ENCODE assay signal across 24 cellular contexts in the genomic region with DNA sequence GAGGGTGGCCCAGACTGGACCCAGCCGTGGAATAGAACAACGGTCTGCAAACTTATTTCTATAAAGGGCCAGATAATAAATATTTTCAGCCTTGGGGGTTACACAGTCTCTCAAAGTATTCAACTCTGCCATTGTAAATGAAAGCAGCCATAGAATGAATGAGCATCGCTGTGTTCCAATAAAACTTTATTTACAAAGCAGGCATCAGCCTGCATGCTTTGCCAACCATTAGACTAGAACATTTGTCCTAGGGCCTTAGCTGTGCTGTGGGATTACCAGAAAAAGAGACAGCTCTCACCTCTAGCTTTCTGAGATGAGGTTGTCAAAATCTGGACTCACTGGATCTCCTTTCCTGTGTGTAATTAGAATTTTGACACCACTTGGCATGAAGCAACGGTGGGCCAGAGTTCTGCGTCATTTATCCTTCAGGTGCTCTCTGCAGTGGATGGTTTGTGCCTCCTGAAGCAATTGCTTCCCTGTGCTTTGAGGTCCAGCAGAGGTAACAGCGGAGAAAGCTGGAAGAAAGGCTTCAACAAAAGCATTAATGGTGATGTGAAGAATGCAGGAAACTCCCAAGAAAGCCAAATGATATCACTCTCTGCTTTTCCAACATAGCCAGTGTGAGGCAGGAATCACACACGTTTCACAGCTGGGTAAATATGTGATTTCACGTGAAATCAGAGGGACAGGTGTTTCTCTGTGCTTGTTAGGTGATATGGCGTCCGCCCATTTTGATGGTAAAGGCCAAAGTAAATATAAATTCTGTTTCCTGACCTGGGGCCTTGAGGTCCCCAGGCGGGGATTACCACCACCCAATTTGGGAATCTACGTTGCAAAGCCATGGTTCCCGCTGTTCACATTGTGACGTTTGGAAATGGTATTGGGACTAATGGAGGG.
A peak's percentile ranks its signal among the peaks of the same experiment; 100 is the strongest.
DNase-seq lines count a peak whose midpoint lies in the region; ATAC-seq, FAIRE-seq and TF ChIP-seq lines count a peak whose summit lies in the region.
"Had no signal": no experiment of that assay in that cellular context is flagged by ENCODE, and none has a peak within 500 bp of the region (broad histone marks: within the 10 kb centered on the region; RNA-seq: fewer than 3 reads in every experiment).

No MANE protein-coding gene starts in this region.

- CTCF ChIA-PET in WTC11 (lab: Charles Lee) = interaction anchor here (1.2 kb wide), 1 partner anchor 50 kb away, joined by 3 read pairs; no protein-coding TSS in a partner anchor
- CTCF ChIA-PET in T-cell (lab: Charles Lee) = interaction anchor here in 1 of 2 donors (0.7 kb wide), 1 partner anchor 9 kb away, joined by 3 read pairs; no protein-coding TSS in a partner anchor

- no peaks in the 10 kb centered on the region for H3K27me3 ChIP-seq in pancreas
- H3K27me3 ChIP-seq: adrenal gland, upper lobe of left lung had no signal

- 46 to 51% methylated on average over 14 of the region's 14 CpGs for WGBS in pancreas, 2 donors

- no peaks in the 10 kb centered on the region for H3K9me3 Mint-ChIP-seq in WTC11
- H3K9me3 Mint-ChIP-seq in T-cell = no peaks in the 10 kb centered on the region
- H3K9me3 Mint-ChIP-seq: activated CD4-positive, alpha-beta T cell treated with anti-CD3 and anti-CD28 coated beads, Interleukin-2, amount 10 ng/mL, durations not matched to agents 7 days and 5 days; immature natural killer cell had no signal

- H3K27ac ChIP-seq in pancreas = peak overlapping the region; percentile 56 to 76 (median 70)
- H3K27ac ChIP-seq: 22Rv1, adrenal gland, upper lobe of left lung had no signal

- H3K27ac Mint-ChIP-seq in WTC11 = peak overlapping the region; percentile 66
- H3K27ac Mint-ChIP-seq in T-cell = peak overlapping the region in 1 of 2 donors; percentile 44
- H3K27ac Mint-ChIP-seq: activated CD4-positive, alpha-beta T cell treated with anti-CD3 and anti-CD28 coated beads, Interleukin-2, amount 10 ng/mL, durations not matched to agents 7 days and 5 days had no signal

- no peak for ATAC-seq in WTC11
- ATAC-seq in pancreas = peak; percentile 70 to 81 (median 72)
- no peak for ATAC-seq in GM18867 (IDR thresholded peaks at IDR 0.05; ENCODE audit: unreplicated experiment)
- ATAC-seq in T-cell (replicated peaks in 1 of 4) = no peak
- ATAC-seq: left ventricle myocardium superior had no signal

- no peak for FAIRE-seq in pancreas (lab: Jason Lieb, UNC)
- FAIRE-seq: bronchial epithelial cell had no signal

- H3K4me3 ChIP-seq in pancreas = peak overlapping the region in 2 of 4 donors; percentile 11 to 12
- H3K4me3 ChIP-seq: adrenal gland, smooth muscle cell, upper lobe of left lung had no signal

- H3K4me3 Mint-ChIP-seq in WTC11 (no peak overlapping the region), T-cell (no peak overlapping the region)
- H3K4me3 Mint-ChIP-seq: activated CD4-positive, alpha-beta T cell treated with anti-CD3 and anti-CD28 coated beads, Interleukin-2, amount 10 ng/mL, durations not matched to agents 7 days and 5 days; immature natural killer cell had no signal

- no peaks in the 10 kb centered on the region for H3K27me3 Mint-ChIP-seq in WTC11 (ENCODE audit: low read depth)
- no peaks in the 10 kb centered on the region for H3K27me3 Mint-ChIP-seq in T-cell
- H3K27me3 Mint-ChIP-seq: activated CD4-positive, alpha-beta T cell treated with anti-CD3 and anti-CD28 coated beads, Interleukin-2, amount 10 ng/mL, durations not matched to agents 7 days and 5 days had no signal

- H3K4me1 Mint-ChIP-seq in WTC11 = peaks cover 57% of the 10 kb centered on the region
- H3K4me1 Mint-ChIP-seq in T-cell = peaks cover 46 to 58% (median 56%) of the 10 kb centered on the region in 3 donors

- intact Hi-C loops in pancreas (cut with DNase I) = no loop called here

- H3K9me3 ChIP-seq in pancreas = no peaks in the 10 kb centered on the region
- H3K9me3 ChIP-seq: adrenal gland, upper lobe of left lung had no signal

- DNase-seq in DMS153 (lab: John Stamatoyannopoulos, UW) (peak; percentile 57), DMS153 treated with DMSO at 0.1 percent for 48 hours (lab: John Stamatoyannopoulos, UW; ENCODE audit: unreplicated experiment) (no peak), NCI-H2081 treated with DMSO at 0.1 percent for 48 hours (lab: John Stamatoyannopoulos, UW) (peak; percentile 81), WTC11 (ENCODE audit: low spot score) (no peak), pancreas (peak in 4 of 6 donors; percentile 53 to 83 (median 72)), D341Med (ENCODE audit: low spot score) (no peak), T-cell (no peak)
- DNase-seq: activated CD4-positive, alpha-beta T cell treated with anti-CD3 and anti-CD28 coated beads, Interleukin-2, amount 10 ng/mL, durations not matched to agents 7 days and 5 days; activated CD8-positive, alpha-beta memory T cell treated with anti-CD3 and anti-CD28 coated beads, Interleukin-2, amount 50 U/mL, for 4 hours; adrenal gland; COR-L47; dermis blood vessel endothelial cell; immature natural killer cell; left ventricle myocardium superior; NCI-H2107; NCI-H524; Right ventricle myocardium superior; stimulated activated CD4-positive, alpha-beta T cell treated with anti-CD3 and anti-CD28 coated beads, Interleukin-4, amount 100 ng/mL, for 24 hours; T-helper 1 cell; upper lobe of left lung had no signal

- no peak for TF ChIP-seq CTCF in WTC11 (IDR thresholded peaks at IDR 0.05)
- no peak for TF ChIP-seq CTCF in pancreas (IDR thresholded peaks at IDR 0.05)

- H3K4me1 ChIP-seq in pancreas = peaks cover 25 to 51% (median 25%) of the 10 kb centered on the region in 3 donors

- H3K36me3 ChIP-seq in pancreas = no peaks in the 10 kb centered on the region
- H3K36me3 ChIP-seq: adrenal gland, upper lobe of left lung had no signal

- H3K36me3 Mint-ChIP-seq in WTC11 (no peaks in the 10 kb centered on the region), T-cell (peaks cover 10% of the 10 kb centered on the region)

- POLR2A ChIA-PET in WTC11 (lab: Charles Lee) (no interaction called here), T-cell (lab: Charles Lee) (no interaction called here)

TF ChIP-seq in WTC11, 78 proteins besides CTCF, POLR2A, EP300 and RAD21:
- no peak for TF ChIP-seq IRF2 (CRISPR knock-in tag; IDR thresholded peaks at IDR 0.05; ENCODE audit: borderline replicate concordance, low read depth)
- TF ChIP-seq, protein P1, sequence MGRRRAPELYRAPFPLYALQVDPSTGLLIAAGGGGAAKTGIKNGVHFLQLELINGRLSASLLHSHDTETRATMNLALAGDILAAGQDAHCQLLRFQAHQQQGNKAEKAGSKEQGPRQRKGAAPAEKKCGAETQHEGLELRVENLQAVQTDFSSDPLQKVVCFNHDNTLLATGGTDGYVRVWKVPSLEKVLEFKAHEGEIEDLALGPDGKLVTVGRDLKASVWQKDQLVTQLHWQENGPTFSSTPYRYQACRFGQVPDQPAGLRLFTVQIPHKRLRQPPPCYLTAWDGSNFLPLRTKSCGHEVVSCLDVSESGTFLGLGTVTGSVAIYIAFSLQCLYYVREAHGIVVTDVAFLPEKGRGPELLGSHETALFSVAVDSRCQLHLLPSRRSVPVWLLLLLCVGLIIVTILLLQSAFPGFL (CRISPR knock-in tag; IDR thresholded peaks at IDR 0.05; ENCODE audit: borderline replicate concordance) = no peak

Comparison
In these comparisons a context has a peak if more than half of its experiments do, and no peak if none do; other contexts are left out.
1. DNase-seq: peak in DMS153 (single experiment), NCI-H2081 treated with DMSO at 0.1 percent for 48 hours (single experiment) and pancreas (4 of 6); none in DMS153 treated with DMSO at 0.1 percent for 48 hours (single experiment), WTC11 (single experiment), D341Med (single experiment) and T-cell (0 of 34).
2. ATAC-seq: peak in pancreas (4 of 4); none in WTC11 (single experiment), GM18867 (single experiment) and T-cell (0 of 4).